In genomic region chr12:116135209-116135930, GRCh38 we compare ENCODE assay signal across 8 cellular contexts.
DNase-seq lines count a peak whose midpoint lies in the region; ATAC-seq and TF ChIP-seq lines count a peak whose summit lies in the region.

No MANE protein-coding gene starts in this region.

- H4K20me1 ChIP-seq in HCT116 (ENCODE audit: insufficient read depth) = peaks cover 45% of the 10 kb centered on the region

- H3K9me2 ChIP-seq in HCT116 (ENCODE audit: insufficient read depth) = no peaks in the 10 kb centered on the region

- no peak overlapping the region for H3K4me3 Mint-ChIP-seq in T-helper 2 cell treated with Interferon-gamma antibody and Interleukin-4, amounts not matched to agents 5 μg/mL and 100 μg/mL, for 36 hours

- H3K9me3 Mint-ChIP-seq in T-helper 2 cell treated with Interferon-gamma antibody and Interleukin-4, amounts not matched to agents 5 μg/mL and 100 μg/mL, for 36 hours = no peaks in the 10 kb centered on the region

- no peak overlapping the region for H2AFZ ChIP-seq in HCT116 (ENCODE audit: low read depth, low read length, poor library complexity, severe bottlenecking)

- H3K27me3 ChIP-seq in AG04450 (ENCODE audit: control insufficient read depth, insufficient read depth, low read length) (no peaks in the 10 kb centered on the region), HCT116 (ENCODE audit: insufficient read depth, low read length) (no peaks in the 10 kb centered on the region), aorta (ENCODE audit: control insufficient read depth in 1 of 2, insufficient read depth in 2 of 2, low read length in 1 of 2) (no peaks in the 10 kb centered on the region)

- RAD21 ChIA-PET in HCT116 (lab: Charles Lee; ENCODE audit: low non-redundant PET in 1 of 2, low total read pairs in 2 of 2, uncharacterized antibody in 2 of 2, unreplicated experiment in 2 of 2) = no interaction called here

- H3K27me3 Mint-ChIP-seq in T-helper 2 cell treated with Interferon-gamma antibody and Interleukin-4, amounts not matched to agents 5 μg/mL and 100 μg/mL, for 36 hours (ENCODE audit: low read depth) = no peaks in the 10 kb centered on the region

- H3K9me3 ChIP-seq in AG04450 (ENCODE audit: control insufficient read depth, insufficient read depth, low read length) (no peaks in the 10 kb centered on the region), HCT116 (ENCODE audit: control insufficient read depth in 1 of 2, insufficient read depth in 1 of 2, low read depth in 1 of 2, low read length in 2 of 2) (no peaks in the 10 kb centered on the region), aorta (ENCODE audit: control insufficient read depth, low read length) (no peaks in the 10 kb centered on the region)

- DNase-seq in AG04450 (ENCODE audit: low read depth, low spot score) = no peak
- DNase-seq in HCT116 (ENCODE audit: low read depth, low spot score) = peak; percentile 40
- DNase-seq in T-helper 2 cell treated with Interferon-gamma antibody and Interleukin-4, amounts not matched to agents 5 μg/mL and 100 μg/mL, for 36 hours (ENCODE audit: low spot score) = no peak
- peak; percentile 72 for DNase-seq in foreskin melanocyte
- no peak for DNase-seq in stimulated activated CD4-positive, alpha-beta T cell treated with anti-CD3 and anti-CD28 coated beads, Interleukin-2, amount 100 ng/mL, for 48 hours
- DNase-seq in aorta = no peak

- peak overlapping the region; percentile 34 for H3K4me2 ChIP-seq in HCT116 (ENCODE audit: low read length)

- TF ChIP-seq POLR2A in HCT116 (IDR thresholded peaks at IDR 0.05; ENCODE audit: borderline replicate concordance, extremely low read depth, insufficient read depth, insufficient read length) = no peak

- ATAC-seq in HCT116 (peak; percentile 61), HG02884 (IDR thresholded peaks at IDR 0.05; ENCODE audit: unreplicated experiment) (no peak), aorta (ENCODE audit: low FRiP score) (no peak), HG03460 (IDR thresholded peaks at IDR 0.05; ENCODE audit: unreplicated experiment) (no peak)

- CTCF ChIA-PET in AG04450 (lab: Charles Lee) (interaction anchor here (0.9 to 1.5 kb wide), 2 partner anchors 8 to 44 kb away, joined by 3 to 5 read pairs; no protein-coding TSS in a partner anchor), HCT116 (lab: Charles Lee) (interaction anchor here (0.7 kb wide), 1 partner anchor 10 kb away, joined by 3 read pairs; no protein-coding TSS in a partner anchor)

- no TSS peak for BruUV-seq in HCT116 (replicated peaks; lab: Mats Ljungman, UMichigan)

- H3K79me2 ChIP-seq in HCT116 (ENCODE audit: insufficient read depth, low read length) = peaks cover 100% of the 10 kb centered on the region

- H3K27ac Mint-ChIP-seq in T-helper 2 cell treated with Interferon-gamma antibody and Interleukin-4, amounts not matched to agents 5 μg/mL and 100 μg/mL, for 36 hours = peak overlapping the region; percentile 72

- 60 to 63% methylated on average over 3 of the region's 3 CpGs for WGBS in aorta, 2 donors

- TF ChIP-seq CTCF in AG04450 (IDR thresholded peaks at IDR 0.05; ENCODE audit: low read depth, low read length) = no peak
- no peak for TF ChIP-seq CTCF in HCT116 (IDR thresholded peaks at IDR 0.05 in 2 of 3, conservative IDR thresholded peaks at IDR 0.05 in 1 of 3; ENCODE audit: borderline replicate concordance in 1 of 3, insufficient read depth in 1 of 3, low read depth in 2 of 3, low read length in 2 of 3)

- H3K36me3 ChIP-seq in HCT116 (ENCODE audit: control insufficient read depth in 1 of 2, insufficient read depth in 2 of 2, low read length in 2 of 2) (no peaks in the 10 kb centered on the region), aorta (ENCODE audit: control insufficient read depth in 1 of 2, insufficient read depth in 2 of 2, low read length in 1 of 2) (no peaks in the 10 kb centered on the region)

- no peak overlapping the region for H3K9ac ChIP-seq in HCT116 (ENCODE audit: low read length)

- intact Hi-C loops in HCT116 (cut with micrococcal nuclease) (no loop called here), aorta (cut with DNase I) (no loop called here)

- H3K4me1 ChIP-seq in HCT116 (ENCODE audit: control insufficient read depth in 1 of 2, insufficient read depth in 2 of 2, low read length in 2 of 2) = peaks cover 24 to 75% of the 10 kb centered on the region in 2 experiments
- peaks cover 4 to 12% of the 10 kb centered on the region in 2 donors for H3K4me1 ChIP-seq in aorta (ENCODE audit: control insufficient read depth in 1 of 2, insufficient read depth in 2 of 2, low read length in 2 of 2)

- POLR2A ChIA-PET in AG04450 (lab: Yijun Ruan, JAX) = interaction anchor here (0.5 to 1.1 kb wide), 3 partner anchors 8 to 127 kb away, joined by 3 to 4 read pairs (median 3); no protein-coding TSS in a partner anchor
- POLR2A ChIA-PET in HCT116 (lab: Charles Lee) = interaction anchor here (0.7 kb wide), 1 partner anchor 371 kb away, joined by 5 read pairs; no protein-coding TSS in a partner anchor

- H3K4me1 Mint-ChIP-seq in T-helper 2 cell treated with Interferon-gamma antibody and Interleukin-4, amounts not matched to agents 5 μg/mL and 100 μg/mL, for 36 hours (ENCODE audit: low read depth) = peaks cover 55% of the 10 kb centered on the region

- peak overlapping the region; percentile 24 for H3K27ac ChIP-seq in AG04450 (ENCODE audit: low read depth, low read length)
- peak overlapping the region; percentile 36; the same call in 1 of the 2 replicates for H3K27ac ChIP-seq in HCT116 (ENCODE audit: low read depth, low read length)
- H3K27ac ChIP-seq in aorta (ENCODE audit: low read depth in 1 of 2, low read length in 2 of 2) = no peak overlapping the region

- no peaks in the 10 kb centered on the region for H3K36me3 Mint-ChIP-seq in T-helper 2 cell treated with Interferon-gamma antibody and Interleukin-4, amounts not matched to agents 5 μg/mL and 100 μg/mL, for 36 hours (ENCODE audit: low read depth)

- TF ChIP-seq RAD21 in HCT116 (IDR thresholded peaks at IDR 0.05; ENCODE audit: low read depth) = no peak

- H3K4me3 ChIP-seq in AG04450 (ENCODE audit: low read depth, low read length) (no peak overlapping the region), HCT116 (replicated peaks in 1 of 2; ENCODE audit: low read depth in 1 of 2, low read length in 2 of 2) (no peak overlapping the region), aorta (ENCODE audit: low read length in 2 of 2) (no peak overlapping the region)

TF ChIP-seq in HCT116, 20 proteins besides CTCF, POLR2A, EP300 and RAD21 (continues in another document):
- TF ChIP-seq FOSL1 (IDR thresholded peaks at IDR 0.05; ENCODE audit: low read depth) (0 out of 2 replicates have a peak, but pooled peaks have one; percentile 5), MAX (IDR thresholded peaks at IDR 0.05) (no peak), ZBTB33 (IDR thresholded peaks at IDR 0.05; ENCODE audit: extremely low read depth, insufficient replicate concordance, low read length) (no peak), JUND (IDR thresholded peaks at IDR 0.05) (peak; percentile 12; the same call in 1 of the 2 replicates), CEBPB (IDR thresholded peaks at IDR 0.05; ENCODE audit: low read depth) (no peak), REST (IDR thresholded peaks at IDR 0.05; ENCODE audit: low read depth) (no peak), ZFX (IDR thresholded peaks at IDR 0.05) (no peak), TCF7L2 (IDR thresholded peaks at IDR 0.05; ENCODE audit: borderline replicate concordance, extremely low read depth, insufficient read depth, insufficient read length) (no peak), ZNF274 (IDR thresholded peaks at IDR 0.05; ENCODE audit: low read depth, low read length) (no peak), SP1 (IDR thresholded peaks at IDR 0.05; ENCODE audit: low read depth) (no peak), ELF1 (IDR thresholded peaks at IDR 0.05; ENCODE audit: borderline replicate concordance, low read depth) (no peak)

Comparison
In these comparisons a context has a peak if more than half of its experiments do, and no peak if none do; other contexts are left out.
1. DNase-seq: peak in HCT116 (single experiment) and foreskin melanocyte (single experiment); none in AG04450 (single experiment), T-helper 2 cell treated with Interferon-gamma antibody and Interleukin-4, amounts not matched to agents 5 μg/mL and 100 μg/mL, for 36 hours (single experiment), stimulated activated CD4-positive, alpha-beta T cell treated with anti-CD3 and anti-CD28 coated beads, Interleukin-2, amount 100 ng/mL, for 48 hours (0 of 2) and aorta (0 of 2).
2. H3K27ac ChIP-seq: peak in AG04450 (single experiment) and HCT116 (single experiment); none in aorta (0 of 2).